Comparison of ENCODE assay signal across 1 cellular context in the genomic region with DNA sequence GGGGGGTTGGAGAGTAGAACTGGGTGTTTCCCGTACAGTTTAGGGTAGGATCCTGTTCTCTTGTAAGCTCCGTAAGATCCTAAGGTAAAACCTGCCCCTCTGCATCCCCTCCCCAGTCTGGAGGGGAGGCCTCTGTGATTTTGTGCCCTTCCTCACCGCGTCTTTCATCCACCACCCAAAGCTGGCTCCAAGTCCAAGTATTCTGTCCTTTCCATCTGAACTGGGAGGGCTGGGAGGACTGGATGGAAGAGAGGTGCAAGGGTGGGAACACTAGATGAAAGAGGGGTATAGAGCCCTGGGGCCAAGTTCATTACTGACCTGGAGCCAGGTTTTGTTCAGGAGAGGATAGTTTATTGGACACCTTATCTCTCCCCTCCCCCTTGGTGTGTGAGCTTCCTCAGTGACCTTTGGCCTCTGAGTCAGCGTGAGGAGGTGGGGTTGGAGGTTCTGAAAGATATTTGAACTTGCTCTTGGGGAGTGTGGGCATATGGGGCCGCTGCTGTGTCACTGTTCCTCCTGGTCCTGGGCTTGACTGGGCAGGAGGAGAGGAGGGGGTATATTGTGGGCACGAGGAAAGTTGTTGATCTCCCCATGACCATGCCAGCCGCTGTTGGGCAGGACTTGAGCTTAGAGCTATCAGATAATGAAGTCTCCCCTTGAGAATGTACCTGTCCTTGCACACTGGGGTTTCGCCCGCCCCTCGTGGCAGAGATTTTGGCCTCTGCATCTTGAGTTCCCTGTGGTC.
TF ChIP-seq lines count a peak whose summit lies in the region.

No MANE protein-coding gene starts in this region.

TF ChIP-seq in HCT116, 20 proteins besides CTCF, POLR2A, EP300 and RAD21 (continued from another document):
- no peak for TF ChIP-seq ZFX (IDR thresholded peaks at IDR 0.05)
- TF ChIP-seq ELF1 (IDR thresholded peaks at IDR 0.05; ENCODE audit: borderline replicate concordance, low read depth) = no peak
- no peak for TF ChIP-seq CBX3 (IDR thresholded peaks at IDR 0.05; ENCODE audit: low read depth)
- peak; percentile 78 for TF ChIP-seq FOSL1 (IDR thresholded peaks at IDR 0.05; ENCODE audit: low read depth)
- no peak for TF ChIP-seq YY1 (IDR thresholded peaks at IDR 0.05; ENCODE audit: extremely low read depth, insufficient replicate concordance, low read depth, low read length)
- peak; percentile 67 for TF ChIP-seq TCF7L2 (IDR thresholded peaks at IDR 0.05; ENCODE audit: borderline replicate concordance, extremely low read depth, insufficient read depth, insufficient read length)
- no peak for TF ChIP-seq SIN3A (IDR thresholded peaks at IDR 0.05; ENCODE audit: low read depth)
- peak; percentile 47; the same call in 1 of the 2 replicates for TF ChIP-seq EGR1 (IDR thresholded peaks at IDR 0.05; ENCODE audit: low read depth)
- TF ChIP-seq POLR2AphosphoS5 (IDR thresholded peaks at IDR 0.05; ENCODE audit: low read depth, low read length) = peak; percentile 54
- peak; percentile 64 for TF ChIP-seq SP1 (IDR thresholded peaks at IDR 0.05; ENCODE audit: low read depth)
